1 cellular context compared by ENCODE assay signal in the genomic region with DNA sequence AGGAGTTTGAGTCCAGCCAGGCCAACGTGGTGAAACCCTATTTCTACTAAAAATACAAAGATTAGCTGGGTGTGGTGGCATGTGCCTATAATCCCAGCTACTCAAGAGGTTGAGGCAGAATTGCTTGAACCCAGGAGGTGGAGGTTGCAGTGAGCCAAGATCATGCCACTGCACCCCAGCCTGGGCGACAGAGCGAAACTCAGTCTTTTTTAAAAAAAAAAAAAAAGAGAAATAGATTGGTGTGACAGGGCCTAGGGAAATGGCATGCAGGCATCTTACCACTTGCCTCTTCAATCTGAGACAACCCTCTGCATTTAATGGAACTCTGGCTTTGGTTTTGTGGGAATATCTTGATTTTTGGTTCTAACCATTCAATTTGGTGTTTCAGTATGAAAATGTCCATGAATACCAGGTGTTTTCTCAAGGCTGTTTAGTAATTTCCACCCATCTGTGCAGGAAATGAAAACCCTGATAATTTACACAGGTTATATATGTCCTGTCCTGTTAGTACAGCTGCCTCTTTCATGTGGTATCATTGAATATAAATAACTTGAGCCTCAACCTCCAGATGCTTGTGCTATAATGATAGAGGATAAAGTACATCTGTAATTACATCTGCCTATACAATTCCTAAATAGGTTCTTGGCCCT.
TF ChIP-seq lines count a peak whose summit lies in the region.

No MANE protein-coding gene starts in this region.

TF ChIP-seq in HepG2, 621 proteins besides CTCF, POLR2A, EP300 and RAD21:
- TF ChIP-seq, protein P1, sequence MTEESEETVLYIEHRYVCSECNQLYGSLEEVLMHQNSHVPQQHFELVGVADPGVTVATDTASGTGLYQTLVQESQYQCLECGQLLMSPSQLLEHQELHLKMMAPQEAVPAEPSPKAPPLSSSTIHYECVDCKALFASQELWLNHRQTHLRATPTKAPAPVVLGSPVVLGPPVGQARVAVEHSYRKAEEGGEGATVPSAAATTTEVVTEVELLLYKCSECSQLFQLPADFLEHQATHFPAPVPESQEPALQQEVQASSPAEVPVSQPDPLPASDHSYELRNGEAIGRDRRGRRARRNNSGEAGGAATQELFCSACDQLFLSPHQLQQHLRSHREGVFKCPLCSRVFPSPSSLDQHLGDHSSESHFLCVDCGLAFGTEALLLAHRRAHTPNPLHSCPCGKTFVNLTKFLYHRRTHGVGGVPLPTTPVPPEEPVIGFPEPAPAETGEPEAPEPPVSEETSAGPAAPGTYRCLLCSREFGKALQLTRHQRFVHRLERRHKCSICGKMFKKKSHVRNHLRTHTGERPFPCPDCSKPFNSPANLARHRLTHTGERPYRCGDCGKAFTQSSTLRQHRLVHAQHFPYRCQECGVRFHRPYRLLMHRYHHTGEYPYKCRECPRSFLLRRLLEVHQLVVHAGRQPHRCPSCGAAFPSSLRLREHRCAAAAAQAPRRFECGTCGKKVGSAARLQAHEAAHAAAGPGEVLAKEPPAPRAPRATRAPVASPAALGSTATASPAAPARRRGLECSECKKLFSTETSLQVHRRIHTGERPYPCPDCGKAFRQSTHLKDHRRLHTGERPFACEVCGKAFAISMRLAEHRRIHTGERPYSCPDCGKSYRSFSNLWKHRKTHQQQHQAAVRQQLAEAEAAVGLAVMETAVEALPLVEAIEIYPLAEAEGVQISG (CRISPR knock-in tag; IDR thresholded peaks at IDR 0.05), result no peak
- TF ChIP-seq SOX13 (IDR thresholded peaks at IDR 0.05) (no peak), SOX13 (CRISPR knock-in tag; conservative IDR thresholded peaks at IDR 0.05 in 1 of 2, IDR thresholded peaks at IDR 0.05 in 1 of 2) (no peak)
- TF ChIP-seq, protein P2, sequence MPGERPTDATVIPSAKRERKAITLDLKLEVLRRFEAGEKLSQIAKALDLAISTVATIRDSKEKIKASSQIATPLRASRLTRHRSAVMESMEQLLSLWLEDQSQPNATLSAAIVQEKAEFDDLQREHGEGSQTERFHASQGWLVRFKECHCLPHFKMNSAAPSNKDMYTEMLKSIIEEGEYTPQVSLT (CRISPR knock-in tag; IDR thresholded peaks at IDR 0.05; ENCODE audit: borderline replicate concordance, low read depth), result no peak
- TF ChIP-seq, protein P3, sequence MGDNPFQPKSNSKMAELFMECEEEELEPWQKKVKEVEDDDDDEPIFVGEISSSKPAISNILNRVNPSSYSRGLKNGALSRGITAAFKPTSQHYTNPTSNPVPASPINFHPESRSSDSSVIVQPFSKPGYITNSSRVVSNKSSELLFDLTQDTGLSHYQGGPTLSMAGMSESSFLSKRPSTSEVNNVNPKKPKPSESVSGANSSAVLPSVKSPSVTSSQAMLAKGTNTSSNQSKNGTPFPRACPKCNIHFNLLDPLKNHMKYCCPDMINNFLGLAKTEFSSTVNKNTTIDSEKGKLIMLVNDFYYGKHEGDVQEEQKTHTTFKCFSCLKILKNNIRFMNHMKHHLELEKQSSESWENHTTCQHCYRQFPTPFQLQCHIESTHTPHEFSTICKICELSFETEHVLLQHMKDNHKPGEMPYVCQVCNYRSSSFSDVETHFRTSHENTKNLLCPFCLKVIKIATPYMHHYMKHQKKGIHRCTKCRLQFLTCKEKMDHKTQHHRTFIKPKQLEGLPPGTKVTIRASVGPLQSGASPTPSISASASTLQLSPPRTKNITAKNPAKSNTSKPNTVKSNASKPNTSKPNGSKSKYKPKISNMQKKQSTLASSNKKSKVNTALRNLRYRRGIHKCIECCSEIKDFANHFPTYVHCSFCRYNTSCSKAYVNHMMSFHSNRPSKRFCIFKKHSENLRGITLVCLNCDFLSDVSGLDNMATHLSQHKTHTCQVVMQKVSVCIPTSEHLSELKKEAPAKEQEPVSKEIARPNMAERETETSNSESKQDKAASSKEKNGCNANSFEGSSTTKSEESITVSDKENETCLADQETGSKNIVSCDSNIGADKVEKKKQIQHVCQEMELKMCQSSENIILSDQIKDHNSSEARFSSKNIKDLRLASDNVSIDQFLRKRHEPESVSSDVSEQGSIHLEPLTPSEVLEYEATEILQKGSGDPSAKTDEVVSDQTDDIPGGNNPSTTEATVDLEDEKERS (CRISPR knock-in tag; IDR thresholded peaks at IDR 0.05), result no peak
